In the genomic region with DNA sequence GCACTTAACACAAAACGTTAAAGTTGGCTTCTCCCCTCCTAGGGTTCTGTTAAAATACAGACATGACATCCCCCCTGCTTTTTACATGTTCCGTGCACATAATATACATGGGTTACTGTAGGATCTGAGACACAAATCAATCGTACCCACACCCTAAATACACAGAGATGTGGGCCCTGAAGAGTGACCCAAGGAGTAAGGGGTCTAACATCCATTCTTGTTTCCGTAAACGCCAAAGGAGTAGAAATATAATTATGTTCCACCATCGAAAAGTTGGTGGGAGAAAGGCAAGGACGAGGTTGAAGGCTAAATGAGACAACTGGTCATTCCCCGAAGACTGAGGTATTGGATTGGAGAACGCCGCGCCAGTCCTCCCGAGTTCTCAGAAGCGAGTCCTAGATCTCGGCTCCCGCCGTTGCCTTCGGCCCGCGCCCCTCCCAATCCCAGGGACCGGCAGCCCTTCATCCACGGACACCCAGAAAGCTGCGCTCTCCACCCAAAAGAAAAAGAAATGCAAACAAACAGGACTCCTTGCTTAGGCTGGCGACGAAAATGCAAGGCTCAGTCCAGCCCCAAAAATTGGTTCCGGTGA, we compare ENCODE assay signal across 9 cellular contexts. TPM values are rescaled to one million over a fixed set of nuclear protein-coding genes. Genes with fewer than 3 reads are reported as not detected.
DNase-seq lines count a peak whose midpoint lies in the region; ATAC-seq, FAIRE-seq and TF ChIP-seq lines count a peak whose summit lies in the region.
"Had no signal": no experiment of that assay in that cellular context is flagged by ENCODE, and none has a peak within 500 bp of the region (broad histone marks: within the 10 kb centered on the region; RNA-seq: fewer than 3 reads in every experiment).

No MANE protein-coding gene starts in this region.

- no peak for DNase-seq in activated T-cell treated with anti-CD3 and anti-CD28 coated beads, Interleukin-2, amount 50 U/mL, for 72 hours
- DNase-seq in activated T-cell treated with anti-CD3 and anti-CD28 coated beads, Interleukin-2, amount 50 U/mL, for 1 hour: no peak
- DNase-seq in bronchial epithelial cell (ENCODE audit: low read depth): no peak
- no peak for DNase-seq in memory B cell (ENCODE audit: low spot score in 2 of 2)
- DNase-seq in upper lobe of right lung: no peak
- no peak for DNase-seq in omental fat pad (ENCODE audit: low spot score)
- DNase-seq in activated CD8-positive, alpha-beta memory T cell treated with anti-CD3 and anti-CD28 coated beads, Interleukin-2, amount 50 U/mL, for 4 hours: no peak
- no peak for DNase-seq in NCI-H345 (lab: John Stamatoyannopoulos, UW)
- DNase-seq: NCI-H1436 treated with DMSO at 0.1 percent for 48 hours had no signal

- peaks cover 1 to 2% of the 10 kb centered on the region in 2 donors for H3K9me3 Mint-ChIP-seq in activated T-cell treated with anti-CD3 and anti-CD28 coated beads, Interleukin-2, amount 50 U/mL, for 72 hours
- peaks cover 2% of the 10 kb centered on the region for H3K9me3 Mint-ChIP-seq in memory B cell

- no peak overlapping the region for H3K27ac ChIP-seq in upper lobe of right lung

- FAIRE-seq in bronchial epithelial cell (lab: Jason Lieb, UNC): no peak

- H3K27ac Mint-ChIP-seq in activated T-cell treated with anti-CD3 and anti-CD28 coated beads, Interleukin-2, amount 50 U/mL, for 72 hours: peak overlapping the region; percentile 57
- peak overlapping the region; percentile 63 for H3K27ac Mint-ChIP-seq in memory B cell

- peaks cover 83% of the 10 kb centered on the region for H3K27me3 ChIP-seq in bronchial epithelial cell (ENCODE audit: control insufficient read depth, insufficient read depth, low read length)
- H3K27me3 ChIP-seq in upper lobe of right lung: peaks cover 100% of the 10 kb centered on the region

- intact Hi-C loops in upper lobe of right lung (cut with DNase I): no loop called here

- H3K9me3 ChIP-seq in upper lobe of right lung: no peaks in the 10 kb centered on the region

- H3K36me3 ChIP-seq in bronchial epithelial cell (ENCODE audit: control insufficient read depth, insufficient read depth, low read length) (no peaks in the 10 kb centered on the region), upper lobe of right lung (no peaks in the 10 kb centered on the region)

- no peak for ATAC-seq in activated T-cell treated with anti-CD3 and anti-CD28 coated beads, Interleukin-2, amount 50 U/mL, for 72 hours (replicated peaks in 1 of 2)
- no peak for ATAC-seq in memory B cell (ENCODE audit: low read depth)
- ATAC-seq in upper lobe of right lung: no peak
- ATAC-seq in omental fat pad (ENCODE audit: low FRiP score): no peak

- peaks cover 6% of the 10 kb centered on the region for H3K4me1 ChIP-seq in upper lobe of right lung

- H3K4me1 Mint-ChIP-seq in activated T-cell treated with anti-CD3 and anti-CD28 coated beads, Interleukin-2, amount 50 U/mL, for 72 hours (ENCODE audit: low read depth): peaks cover 31% of the 10 kb centered on the region
- peaks cover 10% of the 10 kb centered on the region for H3K4me1 Mint-ChIP-seq in memory B cell

- H3K4me3 ChIP-seq in bronchial epithelial cell (ENCODE audit: low read depth, low read length) (peak overlapping the region; percentile 2), upper lobe of right lung (peak overlapping the region; percentile 39)

- H3K36me3 Mint-ChIP-seq in activated T-cell treated with anti-CD3 and anti-CD28 coated beads, Interleukin-2, amount 50 U/mL, for 72 hours (ENCODE audit: insufficient read depth in 2 of 2): peaks cover 9 to 26% of the 10 kb centered on the region in 2 donors
- peaks cover 2% of the 10 kb centered on the region for H3K36me3 Mint-ChIP-seq in memory B cell

- peak overlapping the region; percentile 60 to 82 for H3K4me3 Mint-ChIP-seq in activated T-cell treated with anti-CD3 and anti-CD28 coated beads, Interleukin-2, amount 50 U/mL, for 72 hours
- H3K4me3 Mint-ChIP-seq in memory B cell: peak overlapping the region; percentile 59

- peaks cover 100% of the 10 kb centered on the region for H3K27me3 Mint-ChIP-seq in activated T-cell treated with anti-CD3 and anti-CD28 coated beads, Interleukin-2, amount 50 U/mL, for 72 hours (ENCODE audit: low read depth)
- peaks cover 48% of the 10 kb centered on the region for H3K27me3 Mint-ChIP-seq in memory B cell

- TF ChIP-seq CTCF in bronchial epithelial cell (IDR thresholded peaks at IDR 0.05; ENCODE audit: insufficient read depth, low read length, severe bottlenecking) (no peak), upper lobe of right lung (IDR thresholded peaks at IDR 0.05) (no peak), omental fat pad (IDR thresholded peaks at IDR 0.05) (no peak)

RNA-seq across cellular contexts. Expression of a gene that starts 1.2 kb away (rescaled TPM):
- total RNA-seq in activated T-cell treated with anti-CD3 and anti-CD28 coated beads, Interleukin-2, amount 50 U/mL, for 72 hours: under 1 TPM; 0.07 to 0.10 TPM
- total RNA-seq in bronchial epithelial cell (not detected in 2 replicates), upper lobe of right lung (0.64 TPM), omental fat pad (1 to 10 TPM; 1.8 to 4.1 (median 3.2) TPM)
